ENCODE assay signal across 2 cellular contexts in genomic region chr2:46655551-46656436, GRCh38.
TF ChIP-seq lines count a peak whose summit lies in the region.

No MANE protein-coding gene starts in this region.

TF ChIP-seq in A549, 52 proteins besides CTCF, POLR2A, EP300 and RAD21:
- TF ChIP-seq ZFP36 (IDR thresholded peaks at IDR 0.05; ENCODE audit: borderline replicate concordance, partially characterized antibody) (peak; percentile 58), HMGXB4 (CRISPR knock-in tag; IDR thresholded peaks at IDR 0.05; ENCODE audit: borderline replicate concordance) (no peak), FOSL2 (IDR thresholded peaks at IDR 0.05) (no peak), FOSL2 (CRISPR knock-in tag; IDR thresholded peaks at IDR 0.05) (peak; percentile 50; the same call in 1 of the 2 replicates)

TF ChIP-seq in IMR-90, 13 proteins besides CTCF, POLR2A, EP300 and RAD21:
- TF ChIP-seq FOS (IDR thresholded peaks at IDR 0.05; ENCODE audit: low read depth, low read length) (no peak), MAFK (IDR thresholded peaks at IDR 0.05; ENCODE audit: low read depth, low read length) (0 out of 2 replicates have a peak, but pooled peaks have one; percentile 2)
